Comparison of ENCODE assay signal across 16 cellular contexts in the genomic region with DNA sequence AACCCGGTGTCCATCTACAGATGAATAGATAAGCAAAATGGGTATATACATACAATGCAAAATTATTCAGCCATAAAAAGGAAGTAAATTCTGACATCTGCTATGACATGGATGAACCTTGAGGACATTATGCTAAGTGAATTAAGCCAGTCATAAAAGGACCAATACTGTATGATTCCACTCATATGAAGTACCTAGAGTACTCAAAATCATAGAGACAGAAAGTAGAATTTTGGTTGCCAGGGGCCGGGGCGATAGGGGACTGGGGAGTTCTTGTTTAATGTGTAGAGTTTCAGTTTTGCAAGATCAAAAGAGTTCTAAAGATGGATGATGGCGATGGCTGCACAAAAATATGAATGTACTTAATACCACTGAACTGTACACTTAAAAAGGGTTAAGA. TPM values are rescaled to one million over a fixed set of nuclear protein-coding genes. Genes with fewer than 3 reads are reported as not detected.
DNase-seq lines count a peak whose midpoint lies in the region; ATAC-seq lines count a peak whose summit lies in the region.
"Had no signal": no experiment of that assay in that cellular context is flagged by ENCODE, and none has a peak within 500 bp of the region (broad histone marks: within the 10 kb centered on the region; RNA-seq: fewer than 3 reads in every experiment).

No MANE protein-coding gene starts in this region.

- H3K27me3 Mint-ChIP-seq in activated T-cell treated with anti-CD3 and anti-CD28 coated beads, Interleukin-2, amount 50 U/mL, for 4 hours (ENCODE audit: low read depth), result peaks cover 12% of the 10 kb centered on the region
- H3K27me3 Mint-ChIP-seq: progenitor cell of endocrine pancreas had no signal

- no peaks in the 10 kb centered on the region for H3K36me3 Mint-ChIP-seq in activated naive CD4-positive, alpha-beta T cell treated with anti-CD3 and anti-CD28 coated beads, Interleukin-2, amount 50 U/mL, for 72 hours
- no peaks in the 10 kb centered on the region for H3K36me3 Mint-ChIP-seq in activated T-cell treated with anti-CD3 and anti-CD28 coated beads, Interleukin-2, amount 50 U/mL, for 4 hours (ENCODE audit: insufficient read depth)
- H3K36me3 Mint-ChIP-seq: naive thymus-derived CD8-positive, alpha-beta T cell had no signal

- H3K4me3 ChIP-seq in GM23248, result no peak overlapping the region
- H3K4me3 ChIP-seq: cardiac muscle cell, heart left ventricle had no signal

- H4K20me1 ChIP-seq in GM23248 (ENCODE audit: insufficient read depth), result no peaks in the 10 kb centered on the region

- H3K4me3 Mint-ChIP-seq in activated T-cell treated with anti-CD3 and anti-CD28 coated beads, Interleukin-2, amount 50 U/mL, for 4 hours, result no peak overlapping the region
- H3K4me3 Mint-ChIP-seq: activated naive CD8-positive, alpha-beta T cell; naive thymus-derived CD8-positive, alpha-beta T cell had no signal

- ATAC-seq in activated naive CD4-positive, alpha-beta T cell treated with anti-CD3 and anti-CD28 coated beads, Interleukin-2, amount 50 U/mL, for 72 hours, result peak; percentile 57 to 97
- ATAC-seq in activated T-cell treated with anti-CD3 and anti-CD28 coated beads, Interleukin-2, amount 50 U/mL, for 4 hours, result peak; percentile 51 to 78
- ATAC-seq in HG03039 (IDR thresholded peaks at IDR 0.05; ENCODE audit: unreplicated experiment) (no peak), esophagus mucosa (no peak)
- ATAC-seq: naive thymus-derived CD8-positive, alpha-beta T cell had no signal

- no peaks in the 10 kb centered on the region for H3K4me1 Mint-ChIP-seq in activated T-cell treated with anti-CD3 and anti-CD28 coated beads, Interleukin-2, amount 50 U/mL, for 4 hours (ENCODE audit: low read depth)
- H3K4me1 Mint-ChIP-seq: naive thymus-derived CD8-positive, alpha-beta T cell had no signal

- H3K4me1 ChIP-seq in GM23248 (ENCODE audit: insufficient read depth), result peaks cover 28% of the 10 kb centered on the region

- peak in 1 of 2 donors; percentile 23 for DNase-seq in activated naive CD4-positive, alpha-beta T cell treated with anti-CD3 and anti-CD28 coated beads, Interleukin-2, amount 50 U/mL, for 72 hours (ENCODE audit: low spot score in 2 of 2)
- no peak for DNase-seq in activated naive CD4-positive, alpha-beta T cell treated with anti-CD3 and anti-CD28 coated beads, Interleukin-2, amount 50 U/mL, for 16 hours
- no peak for DNase-seq in GM23248
- no peak for DNase-seq in activated T-cell treated with anti-CD3 and anti-CD28 coated beads, Interleukin-2, amount 50 U/mL, for 4 hours
- peak; percentile 7 to 24 for DNase-seq in stimulated activated CD8-positive, alpha-beta memory T cell treated with anti-CD3 and anti-CD28 coated beads, Interleukin-7, amount 100 ng/mL, for 48 hours (ENCODE audit: extremely low read depth in 1 of 2, low read depth in 1 of 2)
- DNase-seq in NOMO-1 treated with DMSO at 0.1 percent for 48 hours (lab: John Stamatoyannopoulos, UW; ENCODE audit: unreplicated experiment), result no peak
- DNase-seq: HCEC 1CT; heart left ventricle; naive thymus-derived CD8-positive, alpha-beta T cell; Right ventricle myocardium superior had no signal

- peak overlapping the region; percentile 73; the same call in 1 of the 2 replicates for H2AFZ ChIP-seq in GM23248

- no peaks in the 10 kb centered on the region for H3K9me2 ChIP-seq in GM23248 (ENCODE audit: insufficient read depth)

- in situ Hi-C loops in GM23248 (cut with MboI), result no loop called here

- H3K4me2 ChIP-seq in GM23248 (ENCODE audit: unreplicated experiment), result no peak overlapping the region

- peaks cover 31% of the 10 kb centered on the region for H3F3A ChIP-seq in GM23248 (ENCODE audit: insufficient read depth)

- H3K79me2 ChIP-seq in GM23248 (ENCODE audit: insufficient read depth), result no peaks in the 10 kb centered on the region

- peak overlapping the region; percentile 44; the same call in 1 of the 2 replicates for H3K9ac ChIP-seq in GM23248

- H3K27ac ChIP-seq in GM23248, result peak overlapping the region; percentile 83
- H3K27ac ChIP-seq: cardiac muscle cell had no signal

- no peaks in the 10 kb centered on the region for H3K36me3 ChIP-seq in GM23248 (ENCODE audit: low read depth)
- H3K36me3 ChIP-seq: cardiac muscle cell, heart left ventricle, thoracic aorta had no signal

- 91% methylated on average over 4 of the region's 4 CpGs for WGBS in GM23248 (ENCODE audit: low coverage in 1 of 2, low lambda C conversion rate in 2 of 2, missing lambda C conversion rate in 2 of 2), 2 experiments

- no peaks in the 10 kb centered on the region for H3K9me3 ChIP-seq in GM23248 (ENCODE audit: low read depth)
- H3K9me3 ChIP-seq: heart left ventricle, thoracic aorta had no signal

- no peaks in the 10 kb centered on the region for H3K27me3 ChIP-seq in GM23248 (replicated peaks; ENCODE audit: insufficient read depth)
- H3K27me3 ChIP-seq: cardiac muscle cell, heart left ventricle had no signal

- no peaks in the 10 kb centered on the region for H3K9me3 Mint-ChIP-seq in activated naive CD4-positive, alpha-beta T cell treated with anti-CD3 and anti-CD28 coated beads, Interleukin-2, amount 50 U/mL, for 72 hours
- no peaks in the 10 kb centered on the region for H3K9me3 Mint-ChIP-seq in activated T-cell treated with anti-CD3 and anti-CD28 coated beads, Interleukin-2, amount 50 U/mL, for 4 hours

- no peak overlapping the region for H3K27ac Mint-ChIP-seq in activated naive CD4-positive, alpha-beta T cell treated with anti-CD3 and anti-CD28 coated beads, Interleukin-2, amount 50 U/mL, for 72 hours
- H3K27ac Mint-ChIP-seq: activated naive CD8-positive, alpha-beta T cell; naive thymus-derived CD8-positive, alpha-beta T cell; progenitor cell of endocrine pancreas had no signal

RNA-seq across cellular contexts. Expression of gene EID1, which starts 10.3 kb away (rescaled TPM):
- total RNA-seq in activated naive CD4-positive, alpha-beta T cell treated with anti-CD3 and anti-CD28 coated beads, Interleukin-2, amount 50 U/mL, for 72 hours, result 100 to 1,000 TPM in 1 of 2 donors, 10 to 100 TPM in 1; 41.0 to 104 TPM
- 267 and 281 TPM in 2 replicates for total RNA-seq in GM23248 (2014; rRNA removed; shearing (Covaris generic))
- polyA plus RNA-seq in GM23248 (2016; fragmentation: Nextera tagmentation; extraction: Ambion mirVana), result 380 and 396 TPM in 2 replicates
- 100 to 1,000 TPM; 109 to 115 (median 109) TPM for total RNA-seq in activated T-cell treated with anti-CD3 and anti-CD28 coated beads, Interleukin-2, amount 50 U/mL, for 4 hours
- total RNA-seq in esophagus mucosa, result 30.7 TPM

Comparison
In these comparisons a context has a peak if more than half of its experiments do, and no peak if none do; other contexts are left out.
1. ATAC-seq: peak in activated naive CD4-positive, alpha-beta T cell treated with anti-CD3 and anti-CD28 coated beads, Interleukin-2, amount 50 U/mL, for 72 hours (2 of 2) and activated T-cell treated with anti-CD3 and anti-CD28 coated beads, Interleukin-2, amount 50 U/mL, for 4 hours (2 of 2); none in HG03039 (single experiment) and esophagus mucosa (single experiment).
2. DNase-seq: peak in stimulated activated CD8-positive, alpha-beta memory T cell treated with anti-CD3 and anti-CD28 coated beads, Interleukin-7, amount 100 ng/mL, for 48 hours (2 of 2); none in activated naive CD4-positive, alpha-beta T cell treated with anti-CD3 and anti-CD28 coated beads, Interleukin-2, amount 50 U/mL, for 16 hours (single experiment), GM23248 (single experiment), activated T-cell treated with anti-CD3 and anti-CD28 coated beads, Interleukin-2, amount 50 U/mL, for 4 hours (single experiment) and NOMO-1 treated with DMSO at 0.1 percent for 48 hours (single experiment).